ENCODE assay signal across 8 cellular contexts in the genomic region with DNA sequence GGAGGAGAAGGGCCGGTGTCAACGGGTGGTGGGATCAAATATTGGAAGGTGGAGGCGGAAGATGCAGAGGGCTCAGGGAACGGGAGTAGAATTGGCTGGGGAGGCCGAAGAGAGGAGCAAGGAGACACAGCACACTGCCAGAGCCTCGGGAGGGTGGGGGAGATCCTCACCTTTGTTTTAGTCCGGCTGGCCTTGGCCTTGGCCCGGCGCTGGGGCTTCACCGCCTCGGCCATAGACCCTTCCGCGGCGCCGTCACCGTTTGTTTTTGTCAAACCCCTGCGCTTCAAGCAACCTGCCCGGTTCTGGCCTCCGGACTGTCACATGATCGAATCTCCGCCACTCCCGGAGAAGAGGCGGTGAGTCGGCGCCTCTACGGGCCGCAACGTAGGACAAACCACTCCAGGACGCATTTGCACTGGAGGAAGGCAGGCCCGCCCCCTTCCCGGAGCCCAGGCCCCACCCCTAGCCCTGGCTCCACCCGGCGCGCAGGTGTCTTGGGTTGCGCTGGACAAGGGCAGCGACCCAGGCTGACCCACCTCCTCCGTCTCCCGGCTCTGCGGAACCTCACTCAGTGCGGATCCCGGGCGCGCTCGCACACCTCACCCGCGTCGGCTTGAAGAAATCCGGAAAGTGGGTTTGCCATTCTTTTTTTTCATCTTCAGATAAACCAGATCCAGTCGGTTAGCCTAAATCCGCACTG. TPM values are rescaled to one million over a fixed set of nuclear protein-coding genes. Genes with fewer than 3 reads are reported as not detected.
DNase-seq lines count a peak whose midpoint lies in the region; ATAC-seq and TF ChIP-seq lines count a peak whose summit lies in the region.

EPG5 (minus strand) TSS at position 323 of the 700 bp plus-strand sequence; CDS start at position 233, 90 bp downstream.

- CTCF ChIA-PET in GM10248 (lab: Yijun Ruan, JAX) = no interaction called here

- DNase-seq in GM10248 (ENCODE audit: extremely low spot score) (peak; percentile 95), NCI-H1092 (lab: John Stamatoyannopoulos, UW) (peak; percentile 96), glomerular endothelial cell (ENCODE audit: extremely low read depth, low read depth, low spot score) (peak; percentile 61), nucleus accumbens (lab: John Stamatoyannopoulos, UW) (peak; percentile 57 to 96 (median 91)), superior temporal gyrus (ENCODE audit: extremely low spot score) (peak; percentile 96)
- peak; percentile 94 for DNase-seq in activated naive CD4-positive, alpha-beta T cell treated with anti-CD3 and anti-CD28 coated beads, Interleukin-2, amount 50 U/mL, for 16 hours

- POLR2A ChIA-PET in GM10248 (lab: Yijun Ruan, JAX) = no interaction called here

- no peak for TF ChIP-seq CTCF in GM10248 (IDR thresholded peaks at IDR 0.05; ENCODE audit: control extremely low read depth, extremely low read depth, low read depth, missing control alignments)

- ATAC-seq in HG02610 (IDR thresholded peaks at IDR 0.05; ENCODE audit: unreplicated experiment) (peak; percentile 94), SK-N-SH treated with all-trans-retinoic acid at 6 μM for 48 hours (peak; percentile 95)

TF ChIP-seq in SK-N-SH treated with all-trans-retinoic acid at 6 μM for 48 hours, 23 proteins besides CTCF, POLR2A, EP300 and RAD21:
- TF ChIP-seq ZNF70 (CRISPR knock-in tag; IDR thresholded peaks at IDR 0.05) (peak; percentile 98), ZFP30 (CRISPR knock-in tag; IDR thresholded peaks at IDR 0.05) (no peak)
TF ChIP-seq in SK-N-SH treated with all-trans-retinoic acid at 6 μM for 48 hours: peak in this region for 1.

RNA-seq across cellular contexts. Expression of gene EPG5, which starts in this region (rescaled TPM):
- 30.1 and 30.4 TPM in 2 replicates for total RNA-seq in glomerular endothelial cell

Comparison
In these comparisons a context has a peak if more than half of its experiments do, and no peak if none do; other contexts are left out.
1. Peak in every context shown above with its lines: DNase-seq and ATAC-seq.